ENCODE assay signal across 29 cellular contexts in the genomic region with DNA sequence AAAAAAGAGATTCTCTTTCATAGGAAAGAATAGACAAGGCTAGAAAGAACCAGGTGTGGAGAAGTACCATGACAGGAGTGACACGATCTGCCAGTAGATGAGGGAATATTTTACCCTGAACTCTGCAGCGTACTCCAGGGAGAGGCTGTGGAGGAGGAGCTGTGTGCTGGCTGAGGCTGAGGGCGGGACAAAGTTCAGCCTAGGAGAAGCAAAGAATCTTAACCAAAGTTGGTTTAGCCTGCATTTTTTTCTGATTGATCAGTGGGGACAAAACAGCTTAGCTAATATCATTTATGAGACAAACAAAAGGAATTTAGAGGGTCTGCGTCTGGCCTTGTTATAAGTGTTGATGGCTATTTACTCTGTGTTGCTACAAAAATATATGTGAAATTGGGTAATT. TPM values are rescaled to one million over a fixed set of nuclear protein-coding genes. Genes with fewer than 3 reads are reported as not detected.
DNase-seq lines count a peak whose midpoint lies in the region; ATAC-seq and TF ChIP-seq lines count a peak whose summit lies in the region.
"Had no signal": no experiment of that assay in that cellular context is flagged by ENCODE, and none has a peak within 500 bp of the region (broad histone marks: within the 10 kb centered on the region; RNA-seq: fewer than 3 reads in every experiment).

No MANE protein-coding gene starts in this region.

- H3K4me3 ChIP-seq in SK-N-SH (ENCODE audit: low read depth in 2 of 2, low read length in 1 of 2) (no peak overlapping the region), subcutaneous abdominal adipose tissue (ENCODE audit: low read depth in 1 of 5, low read length in 5 of 5) (peak overlapping the region in 1 of 5 donors; percentile 15), uterus (no peak overlapping the region)
- H3K4me3 ChIP-seq: HAP-1, left ventricle myocardium inferior had no signal

- TF ChIP-seq POLR2A in uterus (IDR thresholded peaks at IDR 0.05) = no peak

- no peak for TF ChIP-seq EP300 in SK-N-SH (IDR thresholded peaks at IDR 0.05; ENCODE audit: borderline replicate concordance in 1 of 2, low read depth in 1 of 2, low read length in 1 of 2)

- H3F3A ChIP-seq in SK-N-SH (replicated peaks; ENCODE audit: insufficient read depth) = no peaks in the 10 kb centered on the region

- H3K36me3 Mint-ChIP-seq in activated naive CD4-positive, alpha-beta T cell treated with anti-CD3 and anti-CD28 coated beads, Interleukin-2, amount 50 U/mL, for 72 hours = no peaks in the 10 kb centered on the region
- H3K36me3 Mint-ChIP-seq: mesothelial cell of epicardium, T-cell had no signal

- DNase-seq in GM03348 (ENCODE audit: low spot score) (peak; percentile 39), SK-N-SH (no peak), kidney tubule cell (ENCODE audit: low spot score) (peak; percentile 37), uterus (no peak), NCI-H2196 treated with DMSO at 0.1 percent for 48 hours (lab: John Stamatoyannopoulos, UW; ENCODE audit: unreplicated experiment) (no peak), COLO668 (lab: John Stamatoyannopoulos, UW; ENCODE audit: unreplicated experiment) (no peak)
- DNase-seq in activated naive CD4-positive, alpha-beta T cell treated with anti-CD3 and anti-CD28 coated beads, Interleukin-2, amount 50 U/mL, for 72 hours (ENCODE audit: low spot score in 2 of 2) = no peak
- DNase-seq: activated CD8-positive, alpha-beta memory T cell treated with anti-CD3 and anti-CD28 coated beads, Interleukin-2, amount 50 U/mL, for 48 hours; activated effector memory CD4-positive, alpha-beta T cell treated with Interleukin-2 at 50 U/mL for 16 hours; activated naive CD8-positive, alpha-beta T cell treated with anti-CD3 and anti-CD28 coated beads, Interleukin-2, amount 50 U/mL, for 24 hours; CD4-positive, alpha-beta T cell; DMS79; glutamatergic neuron; left ventricle myocardium inferior; NCI-H1436 treated with DMSO at 0.1 percent for 48 hours; NCI-H2171 treated with DMSO at 0.1 percent for 48 hours; NCI-H748 treated with DMSO at 0.1 percent for 48 hours; SHP77; T-cell had no signal

- CTCF ChIA-PET in SK-N-SH (lab: Yijun Ruan, JAX) = interaction anchor here (1.9 kb wide), 1 partner anchor 10 kb away, joined by 6 read pairs; no protein-coding TSS in a partner anchor

- no peak for ATAC-seq in activated naive CD4-positive, alpha-beta T cell treated with anti-CD3 and anti-CD28 coated beads, Interleukin-2, amount 50 U/mL, for 72 hours
- ATAC-seq: activated naive CD8-positive, alpha-beta T cell treated with anti-CD3 and anti-CD28 coated beads, Interleukin-2, amount 50 U/mL, for 24 hours; T-cell had no signal

- no peaks in the 10 kb centered on the region for H3K79me2 ChIP-seq in SK-N-SH (ENCODE audit: insufficient read depth)

- H3K36me3 ChIP-seq in SK-N-SH (replicated peaks in 1 of 2; ENCODE audit: control insufficient read depth in 1 of 2, insufficient read depth in 2 of 2, low read length in 1 of 2) (no peaks in the 10 kb centered on the region), subcutaneous abdominal adipose tissue (ENCODE audit: control insufficient read depth in 5 of 5, insufficient read depth in 5 of 5, low read length in 5 of 5) (no peaks in the 10 kb centered on the region), uterus (no peaks in the 10 kb centered on the region)
- H3K36me3 ChIP-seq: HAP-1, left ventricle myocardium inferior had no signal

- H3K9me3 Mint-ChIP-seq in activated naive CD4-positive, alpha-beta T cell treated with anti-CD3 and anti-CD28 coated beads, Interleukin-2, amount 50 U/mL, for 72 hours = peaks cover 0 to 2% of the 10 kb centered on the region in 2 donors
- H3K9me3 Mint-ChIP-seq: activated naive CD8-positive, alpha-beta T cell treated with anti-CD3 and anti-CD28 coated beads, Interleukin-2, amount 50 U/mL, for 24 hours had no signal

- H3K27ac ChIP-seq in SK-N-SH (ENCODE audit: low read depth in 2 of 2, low read length in 1 of 2) (no peak overlapping the region), subcutaneous abdominal adipose tissue (ENCODE audit: low read depth, low read length) (peak overlapping the region; percentile 67), uterus (no peak overlapping the region)
- H3K27ac ChIP-seq: left ventricle myocardium inferior had no signal

- H3K4me2 ChIP-seq in SK-N-SH = peak overlapping the region; percentile 24; the same call in 1 of the 2 replicates

- no peak overlapping the region for H3K9ac ChIP-seq in SK-N-SH
- H3K9ac ChIP-seq in subcutaneous abdominal adipose tissue (ENCODE audit: low read length in 5 of 5) = no peak overlapping the region

- peaks cover 8% of the 10 kb centered on the region for H3K27me3 ChIP-seq in SK-N-SH (ENCODE audit: insufficient read depth)
- no peaks in the 10 kb centered on the region for H3K27me3 ChIP-seq in subcutaneous abdominal adipose tissue (ENCODE audit: control insufficient read depth in 5 of 5, insufficient read depth in 4 of 5, low read length in 5 of 5)
- H3K27me3 ChIP-seq in uterus = no peaks in the 10 kb centered on the region

- H3K9me3 ChIP-seq in SK-N-SH (no peaks in the 10 kb centered on the region), subcutaneous abdominal adipose tissue (ENCODE audit: control insufficient read depth in 5 of 5, low read length in 5 of 5) (peaks cover 0 to 2% (median 0%) of the 10 kb centered on the region in 5 donors), uterus (no peaks in the 10 kb centered on the region)
- H3K9me3 ChIP-seq: HAP-1 had no signal

- POLR2A ChIA-PET in SK-N-SH (lab: Yijun Ruan, JAX) = no interaction called here

- H3K9me2 ChIP-seq in SK-N-SH = 0 out of 2 replicates have a peak, but pooled peaks cover 3% of the 10 kb centered on the region

- no peak for TF ChIP-seq CTCF in SK-N-SH (IDR thresholded peaks at IDR 0.05)
- no peak for TF ChIP-seq CTCF in uterus (IDR thresholded peaks at IDR 0.05)

- no peaks in the 10 kb centered on the region for H4K20me1 ChIP-seq in SK-N-SH (ENCODE audit: insufficient read depth)

- H3K27ac Mint-ChIP-seq in activated naive CD4-positive, alpha-beta T cell treated with anti-CD3 and anti-CD28 coated beads, Interleukin-2, amount 50 U/mL, for 72 hours = no peak overlapping the region
- H3K27ac Mint-ChIP-seq: activated naive CD8-positive, alpha-beta T cell treated with anti-CD3 and anti-CD28 coated beads, Interleukin-2, amount 50 U/mL, for 24 hours; CD4-positive, alpha-beta T cell; mesothelial cell of epicardium; T-cell had no signal

- no peak overlapping the region; the same call in 1 of the 2 replicates for H2AFZ ChIP-seq in SK-N-SH (ENCODE audit: low read depth)

- WGBS in SK-N-SH (ENCODE audit: low lambda C conversion rate) = 6% methylated on average over 4 of the region's 4 CpGs

- intact Hi-C loops in uterus (cut with DNase I; ENCODE audit: low total_unique reads) = no loop called here

- H3K4me1 ChIP-seq in SK-N-SH (ENCODE audit: control insufficient read depth in 1 of 2, insufficient read depth in 2 of 2, low read depth in 1 of 2, low read length in 1 of 2) (no peaks in the 10 kb centered on the region), subcutaneous abdominal adipose tissue (ENCODE audit: control insufficient read depth in 5 of 5, insufficient read depth in 5 of 5, low read length in 5 of 5) (peaks cover 0 to 15% (median 12%) of the 10 kb centered on the region in 5 donors), uterus (no peaks in the 10 kb centered on the region)
- H3K4me1 ChIP-seq: left ventricle myocardium inferior had no signal

- TF ChIP-seq RAD21 in SK-N-SH (IDR thresholded peaks at IDR 0.05; ENCODE audit: low read length) = no peak

TF ChIP-seq in SK-N-SH, 30 proteins besides CTCF, POLR2A, EP300 and RAD21 (continues in another document):
- TF ChIP-seq ELF1 (IDR thresholded peaks at IDR 0.05) (no peak), FOXJ3 (CRISPR knock-in tag; IDR thresholded peaks at IDR 0.05) (no peak), MEF2A (IDR thresholded peaks at IDR 0.05; ENCODE audit: borderline replicate concordance, low read depth) (no peak), RXRA (IDR thresholded peaks at IDR 0.05; ENCODE audit: borderline replicate concordance, low read depth) (no peak), GABPA (IDR thresholded peaks at IDR 0.05; ENCODE audit: low read depth) (no peak)
- TF ChIP-seq, protein P1, sequence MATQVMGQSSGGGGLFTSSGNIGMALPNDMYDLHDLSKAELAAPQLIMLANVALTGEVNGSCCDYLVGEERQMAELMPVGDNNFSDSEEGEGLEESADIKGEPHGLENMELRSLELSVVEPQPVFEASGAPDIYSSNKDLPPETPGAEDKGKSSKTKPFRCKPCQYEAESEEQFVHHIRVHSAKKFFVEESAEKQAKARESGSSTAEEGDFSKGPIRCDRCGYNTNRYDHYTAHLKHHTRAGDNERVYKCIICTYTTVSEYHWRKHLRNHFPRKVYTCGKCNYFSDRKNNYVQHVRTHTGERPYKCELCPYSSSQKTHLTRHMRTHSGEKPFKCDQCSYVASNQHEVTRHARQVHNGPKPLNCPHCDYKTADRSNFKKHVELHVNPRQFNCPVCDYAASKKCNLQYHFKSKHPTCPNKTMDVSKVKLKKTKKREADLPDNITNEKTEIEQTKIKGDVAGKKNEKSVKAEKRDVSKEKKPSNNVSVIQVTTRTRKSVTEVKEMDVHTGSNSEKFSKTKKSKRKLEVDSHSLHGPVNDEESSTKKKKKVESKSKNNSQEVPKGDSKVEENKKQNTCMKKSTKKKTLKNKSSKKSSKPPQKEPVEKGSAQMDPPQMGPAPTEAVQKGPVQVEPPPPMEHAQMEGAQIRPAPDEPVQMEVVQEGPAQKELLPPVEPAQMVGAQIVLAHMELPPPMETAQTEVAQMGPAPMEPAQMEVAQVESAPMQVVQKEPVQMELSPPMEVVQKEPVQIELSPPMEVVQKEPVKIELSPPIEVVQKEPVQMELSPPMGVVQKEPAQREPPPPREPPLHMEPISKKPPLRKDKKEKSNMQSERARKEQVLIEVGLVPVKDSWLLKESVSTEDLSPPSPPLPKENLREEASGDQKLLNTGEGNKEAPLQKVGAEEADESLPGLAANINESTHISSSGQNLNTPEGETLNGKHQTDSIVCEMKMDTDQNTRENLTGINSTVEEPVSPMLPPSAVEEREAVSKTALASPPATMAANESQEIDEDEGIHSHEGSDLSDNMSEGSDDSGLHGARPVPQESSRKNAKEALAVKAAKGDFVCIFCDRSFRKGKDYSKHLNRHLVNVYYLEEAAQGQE (IDR thresholded peaks at IDR 0.05; ENCODE audit: low read depth, low read length) = no peak
- TF ChIP-seq, protein P2, sequence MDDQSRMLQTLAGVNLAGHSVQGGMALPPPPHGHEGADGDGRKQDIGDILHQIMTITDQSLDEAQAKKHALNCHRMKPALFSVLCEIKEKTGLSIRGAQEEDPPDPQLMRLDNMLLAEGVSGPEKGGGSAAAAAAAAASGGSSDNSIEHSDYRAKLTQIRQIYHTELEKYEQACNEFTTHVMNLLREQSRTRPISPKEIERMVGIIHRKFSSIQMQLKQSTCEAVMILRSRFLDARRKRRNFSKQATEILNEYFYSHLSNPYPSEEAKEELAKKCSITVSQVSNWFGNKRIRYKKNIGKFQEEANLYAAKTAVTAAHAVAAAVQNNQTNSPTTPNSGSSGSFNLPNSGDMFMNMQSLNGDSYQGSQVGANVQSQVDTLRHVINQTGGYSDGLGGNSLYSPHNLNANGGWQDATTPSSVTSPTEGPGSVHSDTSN (IDR thresholded peaks at IDR 0.05) = no peak

RNA-seq across cellular contexts. Expression of a gene that starts 5.2 kb away (rescaled TPM):
- polyA plus RNA-seq in SK-N-SH (2012; rRNA removed) = not detected in 2 replicates
- polyA plus RNA-seq in SK-N-SH (2012; cell fraction: cytosol; rRNA removed) = not detected in 2 replicates
- not detected in 2 replicates for polyA plus RNA-seq in SK-N-SH (2012; cell fraction: nucleus; rRNA removed)
- not detected for total RNA-seq in uterus
- not detected for total RNA-seq in activated naive CD4-positive, alpha-beta T cell treated with anti-CD3 and anti-CD28 coated beads, Interleukin-2, amount 50 U/mL, for 72 hours
- total RNA-seq: bronchial epithelial cell; CD4-positive, alpha-beta T cell; fibroblast of lung; left ventricle myocardium inferior; MCF 10A; mesothelial cell of epicardium; OCI-LY7; pulmonary artery endothelial cell; subcutaneous adipose tissue; T-cell had no signal
- polyA plus RNA-seq: AG04450, fibroblast of lung had no signal

Comparison
In these comparisons a context has a peak if more than half of its experiments do, and no peak if none do; other contexts are left out.
1. DNase-seq: peak in GM03348 (single experiment) and kidney tubule cell (single experiment); none in SK-N-SH (single experiment), uterus (0 of 2), NCI-H2196 treated with DMSO at 0.1 percent for 48 hours (single experiment), activated naive CD4-positive, alpha-beta T cell treated with anti-CD3 and anti-CD28 coated beads, Interleukin-2, amount 50 U/mL, for 72 hours (0 of 2) and COLO668 (single experiment).